Comparison of ENCODE assay signal across 8 cellular contexts in the genomic region with DNA sequence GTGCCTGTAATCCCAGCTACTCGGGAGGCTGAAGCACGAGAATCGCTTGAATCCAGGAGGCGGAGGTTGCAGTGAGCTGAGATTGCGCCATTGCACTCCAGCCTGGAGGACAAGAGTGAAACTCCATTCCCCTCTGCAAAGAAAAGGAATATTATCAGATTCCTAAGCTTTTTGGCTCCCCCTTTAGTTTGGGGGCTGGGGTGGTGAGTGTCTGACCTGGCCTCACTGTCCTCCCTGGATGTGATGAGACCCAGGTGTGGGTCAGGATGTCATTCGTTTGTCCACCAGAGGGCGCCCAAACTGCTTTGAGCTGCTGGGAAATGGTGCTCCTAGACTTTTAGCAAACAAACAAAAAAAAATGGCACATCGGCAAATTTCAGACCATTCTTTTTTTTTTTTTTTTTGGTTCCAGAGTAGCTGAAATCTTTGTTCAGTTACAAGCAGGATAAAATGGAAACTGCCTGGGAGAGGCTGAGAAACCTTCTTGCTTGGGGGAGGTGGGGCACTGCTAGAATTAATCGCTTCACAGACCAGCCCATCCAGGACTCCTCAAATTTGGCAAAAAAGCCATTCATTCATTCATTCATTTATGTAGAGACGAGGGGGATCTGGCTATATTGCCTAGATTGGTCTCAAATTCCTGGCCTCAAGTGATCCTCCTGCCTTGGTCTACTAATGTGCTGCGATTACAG. TPM values are rescaled to one million over a fixed set of nuclear protein-coding genes. Genes with fewer than 3 reads are reported as not detected.
DNase-seq lines count a peak whose midpoint lies in the region; ATAC-seq and TF ChIP-seq lines count a peak whose summit lies in the region.

No MANE protein-coding gene starts in this region.

- WGBS in lung, 2 donors = 58 to 61% methylated on average over 11 of the region's 11 CpGs

- DNase-seq in activated gamma-delta T cell treated with Interleukin-2 at 50 U/mL for 16 hours = peak; percentile 80
- DNase-seq in activated gamma-delta T cell (lab: John Stamatoyannopoulos, UW) = no peak
- DNase-seq in NCI-H2227 (lab: John Stamatoyannopoulos, UW; ENCODE audit: unreplicated experiment) = peak; percentile 74
- peak; percentile 63 to 66 for DNase-seq in activated CD4-positive, alpha-beta T cell treated with anti-CD3 and anti-CD28 coated beads, Interleukin-2, amount 50 U/mL, for 24 hours (ENCODE audit: low read depth in 1 of 2, low spot score in 1 of 2)
- DNase-seq in dedifferentiated amniotic fluid mesenchymal stem cell (ENCODE audit: extremely low spot score) = peak; percentile 70
- DNase-seq in lung (ENCODE audit: low spot score) = peak; percentile 78
- peak; percentile 62 for DNase-seq in stimulated activated CD8-positive, alpha-beta memory T cell treated with anti-CD3 and anti-CD28 coated beads, Interleukin-15, amount 100 ng/mL, for 1 hour (ENCODE audit: low read depth)

- H3K9me3 ChIP-seq in lung (ENCODE audit: control insufficient read depth in 2 of 2, insufficient read depth in 1 of 2, low read length in 1 of 2) = no peaks in the 10 kb centered on the region

- H3K27ac ChIP-seq in lung (ENCODE audit: low read depth in 1 of 2, low read length in 1 of 2) = peak overlapping the region in 1 of 2 donors; percentile 28

- H3K4me3 ChIP-seq in lung = no peak overlapping the region

- no peaks in the 10 kb centered on the region for H3K4me1 ChIP-seq in lung (ENCODE audit: control insufficient read depth in 2 of 2, insufficient read depth in 2 of 2, low read length in 2 of 2)

- peaks cover 16 to 50% of the 10 kb centered on the region in 2 donors for H3K36me3 ChIP-seq in lung (ENCODE audit: control insufficient read depth in 2 of 2, insufficient read depth in 2 of 2, low read length in 2 of 2)

- TF ChIP-seq CTCF in lung (IDR thresholded peaks at IDR 0.05; ENCODE audit: control extremely low read depth, extremely low read depth) = peak; percentile 54

- ATAC-seq in lung (ENCODE audit: insufficient read depth, low FRiP score) (no peak), GM18867 (IDR thresholded peaks at IDR 0.05; ENCODE audit: unreplicated experiment) (no peak)

- no peaks in the 10 kb centered on the region for H3K27me3 ChIP-seq in lung (ENCODE audit: control insufficient read depth, insufficient read depth)

RNA-seq across cellular contexts. Expression of gene SPC24, which starts 29.4 kb away (rescaled TPM):
- total RNA-seq in lung = 1 to 10 TPM; 2.5 to 5.3 TPM
- polyA plus RNA-seq in lung = 1 to 10 TPM; 1.3 to 6.5 TPM

RNA-seq across cellular contexts. Expression of gene LDLR, which starts 36.9 kb away (rescaled TPM):
- total RNA-seq in lung = 100 to 1,000 TPM; 270 to 271 TPM
- 100 to 1,000 TPM in 1 of 2 donors, 10 to 100 TPM in 1; 52.1 to 131 TPM for polyA plus RNA-seq in lung
